ENCODE assay signal across 16 cellular contexts in the genomic region with DNA sequence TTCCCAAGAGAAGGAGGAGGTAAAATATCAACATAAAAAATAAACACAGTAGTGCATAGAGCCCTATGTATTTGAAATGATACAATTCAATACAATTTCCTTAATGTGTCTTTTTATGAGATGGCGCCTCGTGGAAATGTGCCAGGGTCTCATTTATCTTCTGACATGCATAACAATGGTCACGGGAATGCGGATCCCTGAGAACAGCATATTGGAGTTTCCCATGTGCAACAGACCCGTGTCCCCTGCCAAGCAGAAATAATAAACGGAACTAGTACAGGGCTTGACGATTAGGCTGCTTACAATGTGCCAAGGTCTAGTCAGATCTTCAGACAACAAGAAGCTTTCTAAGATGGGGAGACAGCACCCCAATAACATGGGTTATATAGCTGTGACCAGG.
DNase-seq lines count a peak whose midpoint lies in the region; ATAC-seq and TF ChIP-seq lines count a peak whose summit lies in the region.
"Had no signal": no experiment of that assay in that cellular context is flagged by ENCODE, and none has a peak within 500 bp of the region (broad histone marks: within the 10 kb centered on the region; RNA-seq: fewer than 3 reads in every experiment).

No MANE protein-coding gene starts in this region.

- no peak overlapping the region for H3K27ac ChIP-seq in heart right ventricle
- no peak overlapping the region for H3K27ac ChIP-seq in left ventricle myocardium inferior (replicated peaks)
- H3K27ac ChIP-seq in body of pancreas, result peak overlapping the region in 3 of 4 donors; percentile 35 to 67 (median 64)
- no peak overlapping the region for H3K27ac ChIP-seq in testis
- H3K27ac ChIP-seq: GM23248 had no signal

- DNase-seq in heart right ventricle, result peak in 1 of 2 donors; percentile 41
- DNase-seq in left ventricle myocardium inferior, result no peak
- DNase-seq in body of pancreas, result peak; percentile 42 to 66 (median 65)
- DNase-seq in kidney glomerular epithelial cell (lab: John Stamatoyannopoulos, UW), result peak; percentile 1
- peak; percentile 76 for DNase-seq in testis
- no peak for DNase-seq in stimulated activated CD4-positive, alpha-beta T cell treated with anti-CD3 and anti-CD28 coated beads, Interleukin-1b, Interleukin-23, amount 100 ng/mL, for 48 hours
- DNase-seq in effector CD8-positive, alpha-beta T cell (lab: John Stamatoyannopoulos, UW), result no peak
- DNase-seq: ACHN; CD4-positive, CD25-positive, alpha-beta regulatory T cell; DND-41; GDM1; GM23248; NCI-H146; NCI-H345; NCI-H526 treated with DMSO at 0.1 percent for 48 hours had no signal

- ATAC-seq in heart right ventricle (peak in 5 of 8 donors; percentile 45 to 69 (median 49)), body of pancreas (peak; percentile 86), HG03159 (IDR thresholded peaks at IDR 0.05; ENCODE audit: unreplicated experiment) (no peak)

- intact Hi-C loops in heart right ventricle (cut with DNase I), result loop anchor here in 4 of 10 donors (5.0 to 10.0 kb wide), 3 partner anchors 121 to 518 kb away; no protein-coding TSS in a partner anchor
- intact Hi-C loops in left ventricle myocardium inferior (cut with micrococcal nuclease), result no loop called here
- intact Hi-C loops in body of pancreas (cut with DNase I), result no loop called here
- intact Hi-C loops in testis (cut with DNase I; ENCODE audit: low total_unique reads), result no loop called here

- 56 to 71% methylated on average over 7 of the region's 7 CpGs for WGBS in heart right ventricle, 2 donors
- WGBS in body of pancreas, 2 donors, result 42 to 54% methylated on average over 7 of the region's 7 CpGs
- WGBS in testis, 2 donors, result 67 to 73% methylated on average over 7 of the region's 7 CpGs

- H3K27me3 ChIP-seq in heart right ventricle (no peaks in the 10 kb centered on the region), left ventricle myocardium inferior (ENCODE audit: low read depth) (no peaks in the 10 kb centered on the region), body of pancreas (no peaks in the 10 kb centered on the region), testis (no peaks in the 10 kb centered on the region)

- no peak for TF ChIP-seq CTCF in heart right ventricle (IDR thresholded peaks at IDR 0.05)
- TF ChIP-seq CTCF in left ventricle myocardium inferior (IDR thresholded peaks at IDR 0.05; ENCODE audit: borderline replicate concordance), result no peak
- TF ChIP-seq CTCF in body of pancreas (IDR thresholded peaks at IDR 0.05), result no peak
- TF ChIP-seq CTCF in testis (IDR thresholded peaks at IDR 0.05), result no peak

- no peak overlapping the region for H3K4me3 ChIP-seq in heart right ventricle
- H3K4me3 ChIP-seq in left ventricle myocardium inferior, result no peak overlapping the region
- H3K4me3 ChIP-seq in body of pancreas, result no peak overlapping the region
- no peak overlapping the region for H3K4me3 ChIP-seq in testis
- H3K4me3 ChIP-seq: GM23248 had no signal

- TF ChIP-seq POLR2A in body of pancreas (IDR thresholded peaks at IDR 0.05) (no peak), testis (IDR thresholded peaks at IDR 0.05) (no peak)

- H3K9me3 ChIP-seq in heart right ventricle (peaks cover 0 to 7% (median 0%) of the 10 kb centered on the region in 11 donors), left ventricle myocardium inferior (replicated peaks) (peaks cover 7% of the 10 kb centered on the region), body of pancreas (no peaks in the 10 kb centered on the region), testis (no peaks in the 10 kb centered on the region)

- H3K36me3 ChIP-seq in heart right ventricle (peaks cover 0 to 87% (median 8%) of the 10 kb centered on the region in 9 donors), left ventricle myocardium inferior (peaks cover 46% of the 10 kb centered on the region), body of pancreas (replicated peaks in 1 of 2; ENCODE audit: insufficient read depth in 1 of 2, low read depth in 2 of 2) (peaks cover 0 to 3% of the 10 kb centered on the region in 2 donors), testis (ENCODE audit: low read depth, missing control alignments) (no peaks in the 10 kb centered on the region)

- peaks cover 0 to 10% (median 0%) of the 10 kb centered on the region in 9 donors for H3K4me1 ChIP-seq in heart right ventricle
- no peaks in the 10 kb centered on the region for H3K4me1 ChIP-seq in left ventricle myocardium inferior
- H3K4me1 ChIP-seq in body of pancreas, result no peaks in the 10 kb centered on the region
- no peaks in the 10 kb centered on the region for H3K4me1 ChIP-seq in testis

Comparison
In these comparisons a context has a peak if more than half of its experiments do, and no peak if none do; other contexts are left out.
1. DNase-seq: peak in body of pancreas (4 of 4), kidney glomerular epithelial cell (single experiment) and testis (single experiment); none in left ventricle myocardium inferior (single experiment), stimulated activated CD4-positive, alpha-beta T cell treated with anti-CD3 and anti-CD28 coated beads, Interleukin-1b, Interleukin-23, amount 100 ng/mL, for 48 hours (single experiment) and effector CD8-positive, alpha-beta T cell (single experiment).
2. H3K27ac ChIP-seq: peak in body of pancreas (3 of 4); none in heart right ventricle (0 of 10), left ventricle myocardium inferior (single experiment) and testis (0 of 2).